In the genomic region with DNA sequence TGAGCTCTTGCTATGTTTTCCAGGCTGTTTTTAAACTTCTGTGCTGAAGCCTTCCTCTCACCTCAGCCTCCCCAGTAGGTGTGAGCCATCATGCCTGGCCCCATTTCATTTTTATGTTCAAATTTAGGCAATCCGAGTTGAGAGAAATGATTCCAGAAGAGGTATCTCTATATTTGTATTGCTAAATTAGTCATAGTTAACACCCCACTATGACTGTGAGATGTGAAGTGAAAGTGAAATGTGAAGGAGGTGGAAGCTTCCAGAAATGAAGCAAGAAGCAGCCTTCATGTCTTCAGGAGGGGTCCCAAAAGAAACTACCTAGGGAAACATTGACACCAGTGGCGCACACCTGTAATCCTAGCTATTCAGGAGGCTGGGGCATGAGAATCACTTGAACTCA, we compare ENCODE assay signal across 16 cellular contexts. TPM values are rescaled to one million over a fixed set of nuclear protein-coding genes. Genes with fewer than 3 reads are reported as not detected.
DNase-seq lines count a peak whose midpoint lies in the region; ATAC-seq and TF ChIP-seq lines count a peak whose summit lies in the region.
"Had no signal": no experiment of that assay in that cellular context is flagged by ENCODE, and none has a peak within 500 bp of the region (broad histone marks: within the 10 kb centered on the region; RNA-seq: fewer than 3 reads in every experiment).

No MANE protein-coding gene starts in this region.

- H2BK120ac ChIP-seq in trophoblast cell (ENCODE audit: insufficient read depth, low read length, poor library complexity), result no peak overlapping the region

- H3K27ac ChIP-seq in right cardiac atrium (ENCODE audit: low read length) (no peak overlapping the region), trophoblast cell (ENCODE audit: low read depth, low read length) (no peak overlapping the region), osteoblast (ENCODE audit: low read depth, low read length) (no peak overlapping the region)
- H3K27ac ChIP-seq: adrenal gland, gastroesophageal sphincter had no signal

- H3K18ac ChIP-seq in trophoblast cell (ENCODE audit: low read length), result no peak overlapping the region

- H3K9me3 ChIP-seq in right cardiac atrium (ENCODE audit: control insufficient read depth, low read length), result no peaks in the 10 kb centered on the region
- H3K9me3 ChIP-seq in trophoblast cell (ENCODE audit: insufficient read depth, low read depth, low read length), result no peaks in the 10 kb centered on the region
- H3K9me3 ChIP-seq in osteoblast (ENCODE audit: low read depth, low read length), result no peaks in the 10 kb centered on the region
- H3K9me3 ChIP-seq: adrenal gland, gastroesophageal sphincter had no signal

- H3K4me1 ChIP-seq in right cardiac atrium (ENCODE audit: control insufficient read depth, insufficient read depth, low read length) (no peaks in the 10 kb centered on the region), trophoblast cell (ENCODE audit: control insufficient read depth in 1 of 2, insufficient read depth in 2 of 2, low read length in 2 of 2) (no peaks in the 10 kb centered on the region), osteoblast (ENCODE audit: insufficient read depth, low read length) (no peaks in the 10 kb centered on the region)
- H3K4me1 ChIP-seq: adrenal gland, gastroesophageal sphincter had no signal

- H2AFZ ChIP-seq in trophoblast cell (ENCODE audit: insufficient read depth, low read length, poor library complexity) (no peak overlapping the region), osteoblast (ENCODE audit: low read length) (no peak overlapping the region)

- no peak overlapping the region for H2AK5ac ChIP-seq in trophoblast cell (ENCODE audit: low read length)

- peak; percentile 62 for DNase-seq in GM12865 (ENCODE audit: low read depth)
- no peak for DNase-seq in right cardiac atrium
- no peak for DNase-seq in trophoblast cell
- no peak for DNase-seq in stimulated activated naive CD8-positive, alpha-beta T cell treated with anti-CD3 and anti-CD28 coated beads, Interleukin-15, amount 100 ng/mL, for 72 hours
- DNase-seq in osteoblast (ENCODE audit: insufficient read length, low spot score, missing footprints), result no peak
- DNase-seq: ACHN, adrenal gland, DMS153, left ventricle myocardium superior, NCI-H2081 treated with DMSO at 0.1 percent for 48 hours had no signal

- 81% methylated on average over 2 of the region's 2 CpGs for WGBS in right cardiac atrium
- WGBS in trophoblast cell (ENCODE audit: extremely low coverage, insufficient coverage, insufficient read length), result no CpG with 5 or more reads among the region's 2 CpGs

- H3K4me3 Mint-ChIP-seq in stimulated activated naive CD8-positive, alpha-beta T cell treated with anti-CD3 and anti-CD28 coated beads, Interleukin-15, amount 100 ng/mL, for 72 hours, result no peak overlapping the region

- H2BK5ac ChIP-seq in trophoblast cell (ENCODE audit: low read depth, low read length, poor library complexity), result no peak overlapping the region

- H2BK12ac ChIP-seq in trophoblast cell (ENCODE audit: low read length), result no peak overlapping the region

- H3K36me3 ChIP-seq in trophoblast cell (ENCODE audit: control insufficient read depth in 1 of 2, insufficient read depth in 2 of 2, low read length in 2 of 2) (no peaks in the 10 kb centered on the region), osteoblast (ENCODE audit: insufficient read depth, low read length) (no peaks in the 10 kb centered on the region)
- H3K36me3 ChIP-seq: adrenal gland, gastroesophageal sphincter had no signal

- intact Hi-C loops in right cardiac atrium (cut with DNase I), result no loop called here

- H3K79me1 ChIP-seq in trophoblast cell (ENCODE audit: low read length), result no peaks in the 10 kb centered on the region

- H3K27ac Mint-ChIP-seq in stimulated activated naive CD8-positive, alpha-beta T cell treated with anti-CD3 and anti-CD28 coated beads, Interleukin-15, amount 100 ng/mL, for 72 hours, result no peak overlapping the region

- H3K14ac ChIP-seq in trophoblast cell (ENCODE audit: low read length), result no peak overlapping the region

- H4K8ac ChIP-seq in trophoblast cell (ENCODE audit: low read depth, low read length), result no peak overlapping the region

- peak; percentile 21 for ATAC-seq in GM19438 (IDR thresholded peaks at IDR 0.05; ENCODE audit: low read depth, unreplicated experiment)
- peak; percentile 58 for ATAC-seq in HG02678 (IDR thresholded peaks at IDR 0.05; ENCODE audit: unreplicated experiment)
- peak; percentile 72 for ATAC-seq in HG03432 (IDR thresholded peaks at IDR 0.05; ENCODE audit: unreplicated experiment)
- ATAC-seq in right cardiac atrium, result no peak
- ATAC-seq in stimulated activated naive CD8-positive, alpha-beta T cell treated with anti-CD3 and anti-CD28 coated beads, Interleukin-15, amount 100 ng/mL, for 72 hours, result no peak
- ATAC-seq: gastroesophageal sphincter, left ventricle myocardium superior had no signal

- H3K27me3 Mint-ChIP-seq in stimulated activated naive CD8-positive, alpha-beta T cell treated with anti-CD3 and anti-CD28 coated beads, Interleukin-15, amount 100 ng/mL, for 72 hours, result peaks cover 20% of the 10 kb centered on the region

- no peaks in the 10 kb centered on the region for H3K4me1 Mint-ChIP-seq in stimulated activated naive CD8-positive, alpha-beta T cell treated with anti-CD3 and anti-CD28 coated beads, Interleukin-15, amount 100 ng/mL, for 72 hours

- H4K12ac ChIP-seq in trophoblast cell (ENCODE audit: low read depth, low read length), result no peak overlapping the region

- H4K91ac ChIP-seq in trophoblast cell (ENCODE audit: low read depth, low read length), result no peak overlapping the region

- no peak overlapping the region for H3K4ac ChIP-seq in trophoblast cell (ENCODE audit: low read depth, low read length)

- no peak overlapping the region for H3K23ac ChIP-seq in trophoblast cell (ENCODE audit: low read length)

- no peak overlapping the region for H3K9ac ChIP-seq in trophoblast cell (ENCODE audit: low read length)

- no peaks in the 10 kb centered on the region for H3K79me2 ChIP-seq in trophoblast cell (ENCODE audit: control insufficient read depth, insufficient read depth, low read length, poor library complexity)
- H3K79me2 ChIP-seq in osteoblast (ENCODE audit: insufficient read depth, low read length), result no peaks in the 10 kb centered on the region

- H3K27me3 ChIP-seq in right cardiac atrium (ENCODE audit: control insufficient read depth, insufficient read depth), result no peaks in the 10 kb centered on the region
- H3K27me3 ChIP-seq in trophoblast cell (ENCODE audit: insufficient read depth, low read length), result no peaks in the 10 kb centered on the region
- H3K27me3 ChIP-seq in osteoblast (ENCODE audit: insufficient read depth, low read length), result no peaks in the 10 kb centered on the region
- H3K27me3 ChIP-seq: adrenal gland, gastroesophageal sphincter had no signal

- H3K4me3 ChIP-seq in GM12865 (ENCODE audit: low read depth, low read length) (no peak overlapping the region), right cardiac atrium (ENCODE audit: low read length) (no peak overlapping the region), trophoblast cell (ENCODE audit: low read depth, low read length) (no peak overlapping the region), osteoblast (ENCODE audit: insufficient read depth, low read length) (no peak overlapping the region)
- H3K4me3 ChIP-seq: adrenal gland, gastroesophageal sphincter had no signal

- H4K20me1 ChIP-seq in osteoblast (ENCODE audit: insufficient read depth, low read length), result no peaks in the 10 kb centered on the region

- no peaks in the 10 kb centered on the region for H3K9me3 Mint-ChIP-seq in stimulated activated naive CD8-positive, alpha-beta T cell treated with anti-CD3 and anti-CD28 coated beads, Interleukin-15, amount 100 ng/mL, for 72 hours

- H3K4me2 ChIP-seq in trophoblast cell (ENCODE audit: low read length) (no peak overlapping the region), osteoblast (ENCODE audit: insufficient read depth, low read length) (no peak overlapping the region)

- TF ChIP-seq CTCF in GM12865 (IDR thresholded peaks at IDR 0.05; ENCODE audit: insufficient read depth, low read depth, low read length, missing control alignments), result no peak
- TF ChIP-seq CTCF in osteoblast (IDR thresholded peaks at IDR 0.05; ENCODE audit: extremely low read depth, low read depth, low read length), result no peak

RNA-seq across cellular contexts. Expression of a gene that starts 17.7 kb away (rescaled TPM):
- total RNA-seq in right cardiac atrium (not detected), osteoblast (0.29 TPM in 1 of 2 replicates, not detected in the other)
- polyA plus RNA-seq in right cardiac atrium, result not detected
- polyA plus RNA-seq in trophoblast cell (2013), result 13.9 and 15.1 TPM in 2 replicates
- total RNA-seq: adrenal gland, dermis microvascular lymphatic vessel endothelial cell, gastroesophageal sphincter, left ventricle myocardium superior, RPMI7951 had no signal
- polyA plus RNA-seq: adrenal gland had no signal

Comparison
In these comparisons a context has a peak if more than half of its experiments do, and no peak if none do; other contexts are left out.
1. ATAC-seq: peak in GM19438 (single experiment), HG02678 (single experiment) and HG03432 (single experiment); none in right cardiac atrium (0 of 2) and stimulated activated naive CD8-positive, alpha-beta T cell treated with anti-CD3 and anti-CD28 coated beads, Interleukin-15, amount 100 ng/mL, for 72 hours (single experiment).